In the genomic region with DNA sequence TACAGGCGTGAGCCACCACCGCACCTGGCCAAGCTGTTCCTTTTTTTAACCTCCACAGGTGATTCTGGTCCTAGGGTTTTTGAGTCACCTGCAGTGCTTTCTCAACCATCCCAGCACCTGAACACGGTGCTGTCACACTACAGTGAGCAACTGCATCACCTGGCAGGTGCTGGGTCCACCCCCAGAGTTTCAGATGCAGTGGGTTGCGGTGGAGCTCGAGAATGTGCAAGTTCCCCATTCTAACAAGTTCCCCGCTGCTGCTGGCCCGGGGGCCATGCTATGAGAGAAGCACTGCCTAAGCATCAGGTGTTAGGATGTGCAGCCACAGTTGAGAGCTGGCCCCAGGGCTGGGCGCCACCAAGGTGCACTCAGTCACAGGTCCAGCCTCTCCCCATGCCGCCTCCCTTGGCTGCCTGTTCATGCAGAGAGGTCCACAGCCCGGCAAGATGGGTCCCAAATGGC, we compare ENCODE assay signal across 8 cellular contexts. TPM values are rescaled to one million over a fixed set of nuclear protein-coding genes. Genes with fewer than 3 reads are reported as not detected.
DNase-seq lines count a peak whose midpoint lies in the region; ATAC-seq and TF ChIP-seq lines count a peak whose summit lies in the region.

No MANE protein-coding gene starts in this region.

- 63 to 69% (median 64%) methylated on average over 8 to 10 of the region's 10 CpGs for WGBS in spleen, 5 donors

- TF ChIP-seq CTCF in activated CD8-positive, alpha-beta T cell treated with anti-CD3 and anti-CD28 coated beads for 36 hours (IDR thresholded peaks at IDR 0.05): no peak
- no peak for TF ChIP-seq CTCF in spleen (IDR thresholded peaks at IDR 0.05 in 8 of 11, conservative IDR thresholded peaks at IDR 0.05 in 3 of 11)
- TF ChIP-seq CTCF in ascending aorta (IDR thresholded peaks at IDR 0.05): no peak

- H3K4me3 ChIP-seq in spleen: no peak overlapping the region
- no peak overlapping the region for H3K4me3 ChIP-seq in ascending aorta

- H3K4me1 ChIP-seq in spleen (peaks cover 11 to 68% (median 52%) of the 10 kb centered on the region in 6 donors), ascending aorta (peaks cover 4 to 26% of the 10 kb centered on the region in 2 donors)

- H3K36me3 ChIP-seq in spleen: peaks cover 0 to 36% (median 0%) of the 10 kb centered on the region in 6 donors
- H3K36me3 ChIP-seq in ascending aorta: no peaks in the 10 kb centered on the region

- no peaks in the 10 kb centered on the region for H3K9me3 Mint-ChIP-seq in activated CD8-positive, alpha-beta T cell treated with anti-CD3 and anti-CD28 coated beads for 36 hours
- H3K9me3 Mint-ChIP-seq in activated CD8-positive, alpha-beta T cell treated with anti-CD3 and anti-CD28 coated beads, Interleukin-2, amount 10 ng/mL, durations not matched to agents 7 days and 5 days (ENCODE audit: insufficient read depth): no peaks in the 10 kb centered on the region
- H3K9me3 Mint-ChIP-seq in IgD-negative memory B cell: no peaks in the 10 kb centered on the region

- H3K4me1 Mint-ChIP-seq in activated CD8-positive, alpha-beta T cell treated with anti-CD3 and anti-CD28 coated beads for 36 hours (ENCODE audit: low read depth): peaks cover 76% of the 10 kb centered on the region
- H3K4me1 Mint-ChIP-seq in activated CD8-positive, alpha-beta T cell treated with anti-CD3 and anti-CD28 coated beads, Interleukin-2, amount 10 ng/mL, durations not matched to agents 7 days and 5 days (ENCODE audit: low read depth): peaks cover 25% of the 10 kb centered on the region
- H3K4me1 Mint-ChIP-seq in IgD-negative memory B cell: peaks cover 36 to 43% (median 37%) of the 10 kb centered on the region in 3 donors

- intact Hi-C loops in activated CD8-positive, alpha-beta T cell treated with anti-CD3 and anti-CD28 coated beads for 36 hours (cut with micrococcal nuclease): no loop called here
- intact Hi-C loops in spleen (cut with DNase I; ENCODE audit: low total_unique reads): no loop called here
- intact Hi-C loops in ascending aorta (cut with DNase I): loop anchor here (1.0 to 10.0 kb wide), 5 partner anchors 91 to 518 kb away; no protein-coding TSS in a partner anchor

- H3K27me3 ChIP-seq in spleen (replicated peaks in 1 of 7) (no peaks in the 10 kb centered on the region), ascending aorta (no peaks in the 10 kb centered on the region)

- H3K27ac Mint-ChIP-seq in activated CD8-positive, alpha-beta T cell treated with anti-CD3 and anti-CD28 coated beads for 36 hours: peak overlapping the region; percentile 34
- H3K27ac Mint-ChIP-seq in activated CD8-positive, alpha-beta T cell treated with anti-CD3 and anti-CD28 coated beads, Interleukin-2, amount 10 ng/mL, durations not matched to agents 7 days and 5 days: no peak overlapping the region
- H3K27ac Mint-ChIP-seq in IgD-negative memory B cell: peak overlapping the region; percentile 92 to 97 (median 93)

- H3K9me3 ChIP-seq in spleen (no peaks in the 10 kb centered on the region), ascending aorta (no peaks in the 10 kb centered on the region)

- ATAC-seq in activated CD8-positive, alpha-beta T cell treated with anti-CD3 and anti-CD28 coated beads for 36 hours: peak; percentile 38
- ATAC-seq in activated CD8-positive, alpha-beta T cell treated with anti-CD3 and anti-CD28 coated beads, Interleukin-2, amount 10 ng/mL, durations not matched to agents 7 days and 5 days: no peak
- peak; percentile 81 for ATAC-seq in HG02588 (IDR thresholded peaks at IDR 0.05; ENCODE audit: unreplicated experiment)

- POLR2A ChIA-PET in activated CD8-positive, alpha-beta T cell treated with anti-CD3 and anti-CD28 coated beads for 36 hours (lab: Charles Lee): interaction anchor here (0.5 to 3.1 kb wide), 4 partner anchors 28 to 543 kb away, joined by 3 to 11 read pairs (median 4); no protein-coding TSS in a partner anchor
- POLR2A ChIA-PET in activated CD8-positive, alpha-beta T cell treated with anti-CD3 and anti-CD28 coated beads, Interleukin-2, amount 10 ng/mL, durations not matched to agents 7 days and 5 days (lab: Charles Lee): interaction anchor here (0.8 to 1.8 kb wide), 2 partner anchors 19 to 190 kb away, joined by 3 to 7 read pairs; a partner anchor contains a TSS

- H3K27me3 Mint-ChIP-seq in activated CD8-positive, alpha-beta T cell treated with anti-CD3 and anti-CD28 coated beads for 36 hours: no peaks in the 10 kb centered on the region
- no peaks in the 10 kb centered on the region for H3K27me3 Mint-ChIP-seq in activated CD8-positive, alpha-beta T cell treated with anti-CD3 and anti-CD28 coated beads, Interleukin-2, amount 10 ng/mL, durations not matched to agents 7 days and 5 days (ENCODE audit: low read depth)
- H3K27me3 Mint-ChIP-seq in IgD-negative memory B cell: no peaks in the 10 kb centered on the region

- CTCF ChIA-PET in activated CD8-positive, alpha-beta T cell treated with anti-CD3 and anti-CD28 coated beads for 36 hours (lab: Charles Lee): interaction anchor here (1.1 to 2.9 kb wide), 7 partner anchors 9 to 222 kb away, joined by 3 to 16 read pairs (median 4); a partner anchor contains a TSS
- CTCF ChIA-PET in activated CD8-positive, alpha-beta T cell treated with anti-CD3 and anti-CD28 coated beads, Interleukin-2, amount 10 ng/mL, durations not matched to agents 7 days and 5 days (lab: Charles Lee): interaction anchor here (1.4 to 1.5 kb wide), 2 partner anchors 8 to 248 kb away, joined by 4 to 6 read pairs; no protein-coding TSS in a partner anchor

- TF ChIP-seq POLR2A in spleen (IDR thresholded peaks at IDR 0.05): peak in 1 of 3 donors; percentile 32

- DNase-seq in activated CD8-positive, alpha-beta T cell treated with anti-CD3 and anti-CD28 coated beads for 36 hours: peak; percentile 44
- no peak for DNase-seq in activated CD8-positive, alpha-beta T cell treated with anti-CD3 and anti-CD28 coated beads, Interleukin-2, amount 10 ng/mL, durations not matched to agents 7 days and 5 days
- peak; percentile 93 for DNase-seq in spleen
- DNase-seq in ascending aorta (ENCODE audit: low spot score in 2 of 2): no peak
- no peak for DNase-seq in stimulated activated CD4-positive, alpha-beta T cell treated with anti-CD3 and anti-CD28 coated beads, Interleukin-2, amount 100 ng/mL, for 48 hours
- no peak for DNase-seq in caudate nucleus (lab: John Stamatoyannopoulos, UW)

- H3K27ac ChIP-seq in spleen: peak overlapping the region; percentile 10 to 88 (median 68)
- no peak overlapping the region for H3K27ac ChIP-seq in ascending aorta
- H3K27ac ChIP-seq in caudate nucleus (ENCODE audit: low read depth, low read length): no peak overlapping the region

- peaks cover 5% of the 10 kb centered on the region for H3K36me3 Mint-ChIP-seq in activated CD8-positive, alpha-beta T cell treated with anti-CD3 and anti-CD28 coated beads for 36 hours (ENCODE audit: low read depth)
- H3K36me3 Mint-ChIP-seq in activated CD8-positive, alpha-beta T cell treated with anti-CD3 and anti-CD28 coated beads, Interleukin-2, amount 10 ng/mL, durations not matched to agents 7 days and 5 days (ENCODE audit: low read depth): peaks cover 19% of the 10 kb centered on the region
- peaks cover 6% of the 10 kb centered on the region for H3K36me3 Mint-ChIP-seq in IgD-negative memory B cell

- no peak overlapping the region for H3K4me3 Mint-ChIP-seq in activated CD8-positive, alpha-beta T cell treated with anti-CD3 and anti-CD28 coated beads for 36 hours
- no peak overlapping the region for H3K4me3 Mint-ChIP-seq in activated CD8-positive, alpha-beta T cell treated with anti-CD3 and anti-CD28 coated beads, Interleukin-2, amount 10 ng/mL, durations not matched to agents 7 days and 5 days
- peak overlapping the region; percentile 34 to 94 (median 79) for H3K4me3 Mint-ChIP-seq in IgD-negative memory B cell

RNA-seq across cellular contexts. Expression of a gene that starts 18.0 kb away (rescaled TPM):
- total RNA-seq in activated CD8-positive, alpha-beta T cell treated with anti-CD3 and anti-CD28 coated beads for 36 hours: 10 to 100 TPM; 75.1 to 82.8 TPM
- total RNA-seq in activated CD8-positive, alpha-beta T cell treated with anti-CD3 and anti-CD28 coated beads, Interleukin-2, amount 10 ng/mL, durations not matched to agents 7 days and 5 days: 100 to 1,000 TPM; 141 to 151 TPM
- 760 TPM for polyA plus RNA-seq in IgD-negative memory B cell
- 100 to 1,000 TPM in 5 of 7 donors, 10 to 100 TPM in 2; 70.5 to 171 (median 127) TPM for total RNA-seq in spleen
- polyA plus RNA-seq in spleen: 100 to 1,000 TPM; 142 to 365 (median 198) TPM
- 5.3 TPM for total RNA-seq in ascending aorta

RNA-seq across cellular contexts. Expression of a gene that starts 35.7 kb away (rescaled TPM):
- total RNA-seq in activated CD8-positive, alpha-beta T cell treated with anti-CD3 and anti-CD28 coated beads for 36 hours: 10 to 100 TPM; 55.2 to 58.4 TPM
- total RNA-seq in activated CD8-positive, alpha-beta T cell treated with anti-CD3 and anti-CD28 coated beads, Interleukin-2, amount 10 ng/mL, durations not matched to agents 7 days and 5 days: 10 to 100 TPM; 52.6 to 53.2 TPM
- 40.8 TPM for polyA plus RNA-seq in IgD-negative memory B cell
- 10 to 100 TPM; 20.3 to 40.3 (median 29.5) TPM for total RNA-seq in spleen
- 10 to 100 TPM; 12.9 to 18.6 (median 14.6) TPM for polyA plus RNA-seq in spleen
- total RNA-seq in ascending aorta: 13.5 TPM

Comparison
In these comparisons a context has a peak if more than half of its experiments do, and no peak if none do; other contexts are left out.
1. DNase-seq: peak in activated CD8-positive, alpha-beta T cell treated with anti-CD3 and anti-CD28 coated beads for 36 hours (single experiment) and spleen (single experiment); none in activated CD8-positive, alpha-beta T cell treated with anti-CD3 and anti-CD28 coated beads, Interleukin-2, amount 10 ng/mL, durations not matched to agents 7 days and 5 days (single experiment), ascending aorta (0 of 2), stimulated activated CD4-positive, alpha-beta T cell treated with anti-CD3 and anti-CD28 coated beads, Interleukin-2, amount 100 ng/mL, for 48 hours (0 of 2) and caudate nucleus (0 of 61).
2. H3K4me3 Mint-ChIP-seq: peak in IgD-negative memory B cell (4 of 4); none in activated CD8-positive, alpha-beta T cell treated with anti-CD3 and anti-CD28 coated beads for 36 hours (single experiment) and activated CD8-positive, alpha-beta T cell treated with anti-CD3 and anti-CD28 coated beads, Interleukin-2, amount 10 ng/mL, durations not matched to agents 7 days and 5 days (single experiment).
3. H3K27ac ChIP-seq: peak in spleen (8 of 8); none in ascending aorta (0 of 2) and caudate nucleus (single experiment).
4. RNA of a gene that starts 18.0 kb away (total RNA-seq): 141 to 151 TPM in activated CD8-positive, alpha-beta T cell treated with anti-CD3 and anti-CD28 coated beads, Interleukin-2, amount 10 ng/mL, durations not matched to agents 7 days and 5 days, 70.5 to 171 TPM in spleen and 75.1 to 82.8 TPM in activated CD8-positive, alpha-beta T cell treated with anti-CD3 and anti-CD28 coated beads for 36 hours; 5.3 TPM in ascending aorta (single experiment); every median in the first group is over 10 times any median in the second.